1 cellular context compared by ENCODE assay signal in genomic region chr1:109253803-109254620, GRCh38.
A peak's percentile ranks its signal among the peaks of the same experiment; 100 is the strongest.
TF ChIP-seq lines count a peak whose summit lies in the region.

No MANE protein-coding gene starts in this region.

TF ChIP-seq in K562, 482 proteins besides CTCF, POLR2A, EP300 and RAD21 (continued from another document and continues in another):
- TF ChIP-seq CTCFL (IDR thresholded peaks at IDR 0.05; ENCODE audit: borderline replicate concordance, insufficient read depth, low read depth, low read length, poor library complexity, severe bottlenecking) (no peak), SIN3A (IDR thresholded peaks at IDR 0.05; ENCODE audit: borderline replicate concordance in 2 of 2, control insufficient read depth in 1 of 2, low read depth in 2 of 2, low read length in 2 of 2) (peak; percentile 23 to 64; a peak in 2 of 4 replicates), KDM1A (IDR thresholded peaks at IDR 0.05) (no peak; a peak in 1 of 4 replicates), POU5F1 (IDR thresholded peaks at IDR 0.05; ENCODE audit: borderline replicate concordance, low read depth, low read length, partially characterized antibody) (no peak), MTA3 (IDR thresholded peaks at IDR 0.05; ENCODE audit: borderline replicate concordance) (no peak), DMBX1 (CRISPR knock-in tag; IDR thresholded peaks at IDR 0.05; ENCODE audit: borderline replicate concordance) (peak; percentile 19; the same call in 1 of the 2 replicates), ZFX (CRISPR knock-in tag; IDR thresholded peaks at IDR 0.05) (peak; percentile 55), CHD7 (IDR thresholded peaks at IDR 0.05; ENCODE audit: low read depth, low read length) (no peak), MYNN (IDR thresholded peaks at IDR 0.05) (peak; percentile 27; the same call in 1 of the 2 replicates), MYNN (CRISPR knock-in tag; IDR thresholded peaks at IDR 0.05) (no peak), HMG20B (CRISPR knock-in tag; IDR thresholded peaks at IDR 0.05) (no peak), ZBED1 (IDR thresholded peaks at IDR 0.05) (0 out of 2 replicates have a peak, but pooled peaks have one; percentile 44), IRF9 (tag; IDR thresholded peaks at IDR 0.05) (no peak), ZNF79 (CRISPR knock-in tag; IDR thresholded peaks at IDR 0.05; ENCODE audit: low read depth) (no peak), KAT8 (IDR thresholded peaks at IDR 0.05; ENCODE audit: low read depth) (no peak), SETDB1 (IDR thresholded peaks at IDR 0.05; ENCODE audit: low read length) (no peak), ZBTB8A (IDR thresholded peaks at IDR 0.05; ENCODE audit: partially characterized antibody) (no peak), BDP1 (IDR thresholded peaks at IDR 0.05; ENCODE audit: insufficient read depth, insufficient read length) (no peak), MLLT1 (IDR thresholded peaks at IDR 0.05) (no peak), KLF1 (tag; IDR thresholded peaks at IDR 0.05) (no peak; the same call in 1 of the 2 replicates), E2F3 (CRISPR knock-in tag; IDR thresholded peaks at IDR 0.05) (no peak), TBP (optimal IDR thresholded peaks at IDR 0.05; ENCODE audit: low read depth, low read length) (no peak), ELF2 (CRISPR knock-in tag; IDR thresholded peaks at IDR 0.05) (no peak), CBX3 (IDR thresholded peaks at IDR 0.05; ENCODE audit: borderline replicate concordance in 1 of 2, low read length in 2 of 2) (no peak), MCM7 (IDR thresholded peaks at IDR 0.05) (no peak), KAT2B (IDR thresholded peaks at IDR 0.05; ENCODE audit: low read depth, low read length) (no peak), STAT5B (CRISPR knock-in tag; IDR thresholded peaks at IDR 0.05) (no peak), PTBP1 (IDR thresholded peaks at IDR 0.05; ENCODE audit: low read depth, low read length) (no peak), KDM2B (CRISPR knock-in tag; IDR thresholded peaks at IDR 0.05) (no peak), ZNF143 (CRISPR knock-in tag; IDR thresholded peaks at IDR 0.05) (no peak), HNRNPL (IDR thresholded peaks at IDR 0.05; ENCODE audit: low read depth, low read length) (no peak), ARHGAP35 (IDR thresholded peaks at IDR 0.05; ENCODE audit: partially characterized antibody) (no peak), CBFA2T3 (IDR thresholded peaks at IDR 0.05) (peak; percentile 54), ATF7 (IDR thresholded peaks at IDR 0.05) (no peak), MXI1 (IDR thresholded peaks at IDR 0.05; ENCODE audit: low read depth, low read length) (no peak), SMC3 (conservative IDR thresholded peaks at IDR 0.05; ENCODE audit: insufficient read depth, low read depth, low read length) (no peak), HMG20A (CRISPR knock-in tag; conservative IDR thresholded peaks at IDR 0.05) (no peak), NR2C1 (IDR thresholded peaks at IDR 0.05) (no peak), NR2C1 (tag; IDR thresholded peaks at IDR 0.05) (no peak), TOE1 (IDR thresholded peaks at IDR 0.05; ENCODE audit: borderline replicate concordance) (0 out of 2 replicates have a peak, but pooled peaks have one; percentile 27), TOE1 (CRISPR knock-in tag; IDR thresholded peaks at IDR 0.05; ENCODE audit: borderline replicate concordance, low read depth) (no peak), TCF7L2 (IDR thresholded peaks at IDR 0.05; ENCODE audit: low read depth, low read length) (no peak), BCOR (IDR thresholded peaks at IDR 0.05) (no peak)
- TF ChIP-seq, protein P1, sequence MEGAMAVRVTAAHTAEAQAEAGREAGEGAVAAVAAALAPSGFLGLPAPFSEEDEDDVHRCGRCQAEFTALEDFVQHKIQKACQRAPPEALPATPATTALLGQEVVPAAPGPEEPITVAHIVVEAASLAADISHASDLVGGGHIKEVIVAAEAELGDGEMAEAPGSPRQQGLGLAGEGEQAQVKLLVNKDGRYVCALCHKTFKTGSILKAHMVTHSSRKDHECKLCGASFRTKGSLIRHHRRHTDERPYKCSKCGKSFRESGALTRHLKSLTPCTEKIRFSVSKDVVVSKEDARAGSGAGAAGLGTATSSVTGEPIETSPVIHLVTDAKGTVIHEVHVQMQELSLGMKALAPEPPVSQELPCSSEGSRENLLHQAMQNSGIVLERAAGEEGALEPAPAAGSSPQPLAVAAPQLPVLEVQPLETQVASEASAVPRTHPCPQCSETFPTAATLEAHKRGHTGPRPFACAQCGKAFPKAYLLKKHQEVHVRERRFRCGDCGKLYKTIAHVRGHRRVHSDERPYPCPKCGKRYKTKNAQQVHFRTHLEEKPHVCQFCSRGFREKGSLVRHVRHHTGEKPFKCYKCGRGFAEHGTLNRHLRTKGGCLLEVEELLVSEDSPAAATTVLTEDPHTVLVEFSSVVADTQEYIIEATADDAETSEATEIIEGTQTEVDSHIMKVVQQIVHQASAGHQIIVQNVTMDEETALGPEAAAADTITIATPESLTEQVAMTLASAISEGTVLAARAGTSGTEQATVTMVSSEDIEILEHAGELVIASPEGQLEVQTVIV (CRISPR knock-in tag; IDR thresholded peaks at IDR 0.05; ENCODE audit: borderline replicate concordance), result no peak
- TF ChIP-seq, protein P2, sequence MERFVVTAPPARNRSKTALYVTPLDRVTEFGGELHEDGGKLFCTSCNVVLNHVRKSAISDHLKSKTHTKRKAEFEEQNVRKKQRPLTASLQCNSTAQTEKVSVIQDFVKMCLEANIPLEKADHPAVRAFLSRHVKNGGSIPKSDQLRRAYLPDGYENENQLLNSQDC (CRISPR knock-in tag; IDR thresholded peaks at IDR 0.05), result no peak
- TF ChIP-seq, protein P3, sequence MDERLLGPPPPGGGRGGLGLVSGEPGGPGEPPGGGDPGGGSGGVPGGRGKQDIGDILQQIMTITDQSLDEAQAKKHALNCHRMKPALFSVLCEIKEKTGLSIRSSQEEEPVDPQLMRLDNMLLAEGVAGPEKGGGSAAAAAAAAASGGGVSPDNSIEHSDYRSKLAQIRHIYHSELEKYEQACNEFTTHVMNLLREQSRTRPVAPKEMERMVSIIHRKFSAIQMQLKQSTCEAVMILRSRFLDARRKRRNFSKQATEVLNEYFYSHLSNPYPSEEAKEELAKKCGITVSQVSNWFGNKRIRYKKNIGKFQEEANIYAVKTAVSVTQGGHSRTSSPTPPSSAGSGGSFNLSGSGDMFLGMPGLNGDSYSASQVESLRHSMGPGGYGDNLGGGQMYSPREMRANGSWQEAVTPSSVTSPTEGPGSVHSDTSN (CRISPR knock-in tag; IDR thresholded peaks at IDR 0.05; ENCODE audit: low read depth), result no peak
- TF ChIP-seq, protein P3 (tag; conservative IDR thresholded peaks at IDR 0.05; ENCODE audit: low read depth), result no peak
